Comparison of ENCODE assay signal across 8 cellular contexts in genomic region chr9:35078066-35078465, GRCh38. TPM values are rescaled to one million over a fixed set of nuclear protein-coding genes. Genes with fewer than 3 reads are reported as not detected.
DNase-seq lines count a peak whose midpoint lies in the region; ATAC-seq, FAIRE-seq and TF ChIP-seq lines count a peak whose summit lies in the region.
"Had no signal": no experiment of that assay in that cellular context is flagged by ENCODE, and none has a peak within 500 bp of the region (broad histone marks: within the 10 kb centered on the region; RNA-seq: fewer than 3 reads in every experiment).

No MANE protein-coding gene starts in this region.

- H3K9me3 ChIP-seq in NT2/D1 (ENCODE audit: insufficient read depth, low read length) (no peaks in the 10 kb centered on the region), duodenal mucosa (ENCODE audit: control insufficient read depth in 1 of 2, low read length in 2 of 2) (no peaks in the 10 kb centered on the region), pancreas (no peaks in the 10 kb centered on the region)

- peaks cover 25% of the 10 kb centered on the region for H3K4me1 Mint-ChIP-seq in osteocyte (ENCODE audit: unreplicated experiment)

- H3K9ac ChIP-seq in NT2/D1 (ENCODE audit: insufficient read length, low read depth) = peak overlapping the region; percentile 84
- peak overlapping the region in 1 of 2 donors; percentile 88 for H3K9ac ChIP-seq in duodenal mucosa (ENCODE audit: low read depth in 1 of 2, low read length in 2 of 2)

- H3K4me3 ChIP-seq in GM12864 (ENCODE audit: low read depth, low read length) (peak overlapping the region; percentile 84), NT2/D1 (ENCODE audit: insufficient read length, low read depth) (peak overlapping the region; percentile 79), duodenal mucosa (ENCODE audit: low read depth in 1 of 2, low read length in 2 of 2) (peak overlapping the region; percentile 84 to 92), pancreas (peak overlapping the region in 1 of 4 donors; percentile 2)

- H3K27me3 ChIP-seq in NT2/D1 (ENCODE audit: insufficient read depth, insufficient read length) = no peaks in the 10 kb centered on the region
- H3K27me3 ChIP-seq in duodenal mucosa (ENCODE audit: control insufficient read depth in 1 of 2, insufficient read depth in 2 of 2, low read length in 2 of 2) = no peaks in the 10 kb centered on the region
- H3K27me3 ChIP-seq in pancreas = no peaks in the 10 kb centered on the region

- TF ChIP-seq CTCF in GM12864 (IDR thresholded peaks at IDR 0.05; ENCODE audit: low read depth, low read length, missing control alignments) (no peak), osteocyte (IDR thresholded peaks at IDR 0.05) (no peak), pancreas (IDR thresholded peaks at IDR 0.05) (no peak)

- ATAC-seq in pancreas = no peak

- intact Hi-C loops in pancreas (cut with DNase I) = no loop called here

- H3K36me3 ChIP-seq in NT2/D1 (ENCODE audit: insufficient read depth, insufficient read length, low read length) = peaks cover 53% of the 10 kb centered on the region
- H3K36me3 ChIP-seq in duodenal mucosa (ENCODE audit: control insufficient read depth in 1 of 2, insufficient read depth in 2 of 2, low read length in 2 of 2) = peaks cover 0 to 23% of the 10 kb centered on the region in 2 donors
- H3K36me3 ChIP-seq in pancreas = no peaks in the 10 kb centered on the region

- H3K27me3 Mint-ChIP-seq in osteocyte (ENCODE audit: unreplicated experiment) = no peaks in the 10 kb centered on the region

- 29 to 55% methylated on average over 1 to 4 of the region's 4 CpGs for WGBS in pancreas, 2 donors

- H3K4me1 ChIP-seq in NT2/D1 (ENCODE audit: insufficient read depth, insufficient read length) (peaks cover 8% of the 10 kb centered on the region), duodenal mucosa (ENCODE audit: control insufficient read depth in 1 of 2, insufficient read depth in 2 of 2, low read length in 2 of 2) (peaks cover 16 to 24% of the 10 kb centered on the region in 2 donors), pancreas (peaks cover 0 to 11% (median 6%) of the 10 kb centered on the region in 3 donors)

- H3K36me3 Mint-ChIP-seq in osteocyte (ENCODE audit: unreplicated experiment) = peaks cover 2% of the 10 kb centered on the region

- H3K27ac Mint-ChIP-seq in osteocyte (ENCODE audit: unreplicated experiment) = no peak overlapping the region

- no peak overlapping the region for H3K27ac ChIP-seq in duodenal mucosa (ENCODE audit: low read depth, low read length)
- H3K27ac ChIP-seq in pancreas = no peak overlapping the region

- H3K9me3 Mint-ChIP-seq in osteocyte (ENCODE audit: unreplicated experiment) = no peaks in the 10 kb centered on the region

- DNase-seq in GM12864 (ENCODE audit: low read depth) = no peak
- DNase-seq in NT2/D1 (ENCODE audit: low read depth, low spot score) = no peak
- no peak for DNase-seq in osteocyte (ENCODE audit: extremely low spot score, unreplicated experiment)
- no peak for DNase-seq in pancreas
- no peak for DNase-seq in occipital lobe (lab: John Stamatoyannopoulos, UW)
- DNase-seq in GM12891 (ENCODE audit: insufficient read length, low spot score) = no peak

- FAIRE-seq in pancreas (lab: Jason Lieb, UNC) = no peak
- no peak for FAIRE-seq in GM12891 (lab: Jason Lieb, UNC)
- FAIRE-seq: HTR-8/SVneo had no signal

- no peak for TF ChIP-seq POLR2A in GM12891 (IDR thresholded peaks at IDR 0.05; ENCODE audit: low read depth, low read length)

- peak overlapping the region; percentile 87 for H3K4me3 Mint-ChIP-seq in osteocyte (ENCODE audit: unreplicated experiment)

TF ChIP-seq in GM12891, 5 proteins besides CTCF, POLR2A, EP300 and RAD21:
- TF ChIP-seq PAX5 (IDR thresholded peaks at IDR 0.05; ENCODE audit: insufficient read depth, low read length, severe bottlenecking) (no peak), SPI1 (IDR thresholded peaks at IDR 0.05; ENCODE audit: low read depth, low read length) (no peak), POU2F2 (IDR thresholded peaks at IDR 0.05; ENCODE audit: low read depth, low read length) (no peak), POLR2AphosphoS5 (IDR thresholded peaks at IDR 0.05; ENCODE audit: low read depth, low read length) (no peak), TAF1 (IDR thresholded peaks at IDR 0.05; ENCODE audit: low read depth, low read length) (no peak)

RNA-seq across cellular contexts. Expression of gene FANCG, which starts 1.7 kb away (rescaled TPM):
- 22.7 and 27.9 TPM in 2 replicates for total RNA-seq in osteocyte
- 10 to 100 TPM in 4 of 6 donors, 1 to 10 TPM in 2; 7.5 to 16.6 (median 10.4) TPM for total RNA-seq in pancreas
- 10 to 100 TPM; 26.3 to 31.1 TPM for polyA plus RNA-seq in pancreas
- total RNA-seq in occipital lobe = 31.7 TPM
- polyA plus RNA-seq in GM12891 (2012; ENCODE audit: low read depth, missing spikeins) = 41.8 TPM

RNA-seq across cellular contexts. Expression of gene VCP, which starts 5.6 kb away (rescaled TPM):
- total RNA-seq in osteocyte (254 and 268 TPM in 2 replicates), pancreas (100 to 1,000 TPM in 1 of 6 donors, 10 to 100 TPM in 5; 44.5 to 104 (median 66.7) TPM), occipital lobe (171 TPM)
- polyA plus RNA-seq in pancreas = 10 to 100 TPM; 32.5 to 58.3 TPM
- polyA plus RNA-seq in GM12891 (2012; ENCODE audit: low read depth, missing spikeins) = 162 TPM

RNA-seq across cellular contexts. Expression of gene PIGO, which starts 18.3 kb away (rescaled TPM):
- total RNA-seq in osteocyte = 29.9 and 33.9 TPM in 2 replicates
- total RNA-seq in pancreas = 10 to 100 TPM; 14.2 to 19.8 (median 16.4) TPM
- 10 to 100 TPM; 20.0 to 26.1 TPM for polyA plus RNA-seq in pancreas
- total RNA-seq in occipital lobe = 9.4 TPM
- 10.7 TPM for polyA plus RNA-seq in GM12891 (2012; ENCODE audit: low read depth, missing spikeins)

RNA-seq across cellular contexts. Expression of gene STOML2, which starts 24.9 kb away (rescaled TPM):
- 100 and 104 TPM in 2 replicates for total RNA-seq in osteocyte
- 10 to 100 TPM; 33.4 to 50.5 (median 45.1) TPM for total RNA-seq in pancreas
- 10 to 100 TPM; 31.2 to 57.6 TPM for polyA plus RNA-seq in pancreas
- 48.7 TPM for total RNA-seq in occipital lobe
- 146 TPM for polyA plus RNA-seq in GM12891 (2012; ENCODE audit: low read depth, missing spikeins)

RNA-seq across cellular contexts. Expression of gene ATOSB, which starts 37.6 kb away (rescaled TPM):
- 26.8 and 30.3 TPM in 2 replicates for total RNA-seq in osteocyte
- total RNA-seq in pancreas = 1 to 10 TPM; 2.5 to 7.5 (median 3.7) TPM
- 1 to 10 TPM; 7.6 to 7.8 TPM for polyA plus RNA-seq in pancreas
- total RNA-seq in occipital lobe = 11.4 TPM
- polyA plus RNA-seq in GM12891 (2012; ENCODE audit: low read depth, missing spikeins) = 2.9 TPM
